In genomic region chr2:173077506-173078177, GRCh38 we compare ENCODE assay signal across 1 cellular context.
TF ChIP-seq lines count a peak whose summit lies in the region.

No MANE protein-coding gene starts in this region.

TF ChIP-seq in HepG2, 621 proteins besides CTCF, POLR2A, EP300 and RAD21 (continued from another document):
- TF ChIP-seq ZNF224 (CRISPR knock-in tag; IDR thresholded peaks at IDR 0.05) (no peak), FOXA3 (CRISPR knock-in tag; IDR thresholded peaks at IDR 0.05) (no peak), DR1 (CRISPR knock-in tag; IDR thresholded peaks at IDR 0.05) (no peak), ZBTB34 (CRISPR knock-in tag; IDR thresholded peaks at IDR 0.05) (no peak), NFE2L2 (IDR thresholded peaks at IDR 0.05; ENCODE audit: low read length) (no peak), HHEX (CRISPR knock-in tag; IDR thresholded peaks at IDR 0.05) (no peak), PHF8 (CRISPR knock-in tag; IDR thresholded peaks at IDR 0.05) (no peak), CBFB (CRISPR knock-in tag; IDR thresholded peaks at IDR 0.05) (no peak), ZFP41 (CRISPR knock-in tag; IDR thresholded peaks at IDR 0.05; ENCODE audit: borderline replicate concordance) (no peak), ZKSCAN5 (CRISPR knock-in tag; IDR thresholded peaks at IDR 0.05) (no peak), MAF1 (CRISPR knock-in tag; IDR thresholded peaks at IDR 0.05; ENCODE audit: borderline replicate concordance) (no peak), ZNF550 (CRISPR knock-in tag; IDR thresholded peaks at IDR 0.05; ENCODE audit: borderline replicate concordance) (no peak), SIX1 (CRISPR knock-in tag; IDR thresholded peaks at IDR 0.05; ENCODE audit: borderline replicate concordance) (no peak), GLI4 (CRISPR knock-in tag; IDR thresholded peaks at IDR 0.05; ENCODE audit: borderline replicate concordance) (no peak), SRF (IDR thresholded peaks at IDR 0.05; ENCODE audit: low read depth, low read length) (peak; percentile 96)
- TF ChIP-seq, protein P1, sequence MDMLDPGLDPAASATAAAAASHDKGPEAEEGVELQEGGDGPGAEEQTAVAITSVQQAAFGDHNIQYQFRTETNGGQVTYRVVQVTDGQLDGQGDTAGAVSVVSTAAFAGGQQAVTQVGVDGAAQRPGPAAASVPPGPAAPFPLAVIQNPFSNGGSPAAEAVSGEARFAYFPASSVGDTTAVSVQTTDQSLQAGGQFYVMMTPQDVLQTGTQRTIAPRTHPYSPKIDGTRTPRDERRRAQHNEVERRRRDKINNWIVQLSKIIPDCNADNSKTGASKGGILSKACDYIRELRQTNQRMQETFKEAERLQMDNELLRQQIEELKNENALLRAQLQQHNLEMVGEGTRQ (IDR thresholded peaks at IDR 0.05; ENCODE audit: low read depth, low read length) = no peak
- TF ChIP-seq, protein P1 (CRISPR knock-in tag; IDR thresholded peaks at IDR 0.05; ENCODE audit: borderline replicate concordance) = peak; percentile 33; the same call in 1 of the 2 replicates
